In genomic region chr11:115950660-115951059, GRCh38 we compare ENCODE assay signal across 9 cellular contexts.
"Had no signal": no experiment of that assay in that cellular context is flagged by ENCODE, and none has a peak within 500 bp of the region (broad histone marks: within the 10 kb centered on the region; RNA-seq: fewer than 3 reads in every experiment).

No MANE protein-coding gene starts in this region.

- H3K27ac ChIP-seq: HL-60, KMS-11 had no signal

- H3K9ac ChIP-seq: KMS-11 had no signal

- H3K4me3 ChIP-seq: K562 had no signal

- DNase-seq: IMR-90, Karpas-422, KBM-7, KG1 had no signal

- FAIRE-seq: HepG2, HTR-8/SVneo, K562 had no signal

- H3K4me2 ChIP-seq: KMS-11 had no signal

- ATAC-seq: HepG2, K562 had no signal
